23 cellular contexts compared by ENCODE assay signal in the genomic region with DNA sequence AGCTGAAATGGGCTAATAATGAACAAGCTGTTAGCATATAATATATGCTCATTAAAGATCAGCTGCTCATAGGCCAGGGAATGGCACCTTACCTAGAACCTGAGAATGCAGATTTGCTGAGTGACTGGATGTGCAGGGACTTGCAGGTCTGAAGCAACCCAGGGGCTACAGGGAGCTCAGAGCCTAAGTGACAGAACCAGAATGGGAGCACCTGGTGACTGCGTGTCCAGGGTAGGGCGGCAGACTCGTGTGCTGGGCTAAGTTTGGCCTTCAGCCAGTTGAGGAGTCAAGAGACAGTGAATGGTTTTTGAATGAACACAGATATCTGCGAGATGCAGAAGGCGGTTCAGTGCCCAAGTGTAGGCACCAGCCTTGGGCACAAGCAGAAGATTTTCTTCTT.
"Had no signal": no experiment of that assay in that cellular context is flagged by ENCODE, and none has a peak within 500 bp of the region (broad histone marks: within the 10 kb centered on the region; RNA-seq: fewer than 3 reads in every experiment).

No MANE protein-coding gene starts in this region.

- H3K4me3 Mint-ChIP-seq: activated B cell treated with CpG ODN at 0.5 μM for 24 hours; activated CD4-positive, alpha-beta T cell treated with anti-CD3 and anti-CD28 coated beads, Interleukin-2, amount 10 ng/mL, durations not matched to agents 24 days and 14 days; activated naive CD4-positive, alpha-beta T cell treated with anti-CD3 and anti-CD28 coated beads, Interleukin-2, amount 10 ng/mL, durations not matched to agents 7 days and 5 days; activated naive CD8-positive, alpha-beta T cell treated with anti-CD3 and anti-CD28 coated beads, Interleukin-2, amount 10 ng/mL, durations not matched to agents 7 days and 5 days; activated T-helper 17 cell treated with anti-CD3 and anti-CD28 coated beads, Interleukin-2, amount 50 U/mL, for 72 hours; T-helper 1 cell treated with Interleukin-12 subunit alpha and Interleukin-12 subunit beta and Interleukin-4 antibody, amounts not matched to agents 30 μg/mL and 1 μg/mL, for 36 hours had no signal

- H3K9me3 Mint-ChIP-seq: activated B cell treated with CpG ODN at 0.5 μM for 24 hours; activated CD4-positive, alpha-beta T cell treated with anti-CD3 and anti-CD28 coated beads, Interleukin-2, amount 10 ng/mL, durations not matched to agents 24 days and 14 days; activated naive CD4-positive, alpha-beta T cell treated with anti-CD3 and anti-CD28 coated beads, Interleukin-2, amount 10 ng/mL, durations not matched to agents 7 days and 5 days; activated naive CD8-positive, alpha-beta T cell treated with anti-CD3 and anti-CD28 coated beads, Interleukin-2, amount 10 ng/mL, durations not matched to agents 7 days and 5 days; activated T-helper 17 cell treated with anti-CD3 and anti-CD28 coated beads, Interleukin-2, amount 50 U/mL, for 72 hours; T-helper 1 cell treated with Interleukin-12 subunit alpha and Interleukin-12 subunit beta and Interleukin-4 antibody, amounts not matched to agents 30 μg/mL and 1 μg/mL, for 36 hours had no signal

- H3K9me3 ChIP-seq: adrenal gland had no signal

- H3K4me3 ChIP-seq: adrenal gland, PC-9 had no signal

- H3K27ac Mint-ChIP-seq: activated B cell treated with CpG ODN at 0.5 μM for 24 hours; activated CD4-positive, alpha-beta T cell treated with anti-CD3 and anti-CD28 coated beads, Interleukin-2, amount 10 ng/mL, durations not matched to agents 24 days and 14 days; activated naive CD4-positive, alpha-beta T cell treated with anti-CD3 and anti-CD28 coated beads, Interleukin-2, amount 10 ng/mL, durations not matched to agents 7 days and 5 days; activated naive CD8-positive, alpha-beta T cell treated with anti-CD3 and anti-CD28 coated beads, Interleukin-2, amount 10 ng/mL, durations not matched to agents 7 days and 5 days; activated T-helper 17 cell treated with anti-CD3 and anti-CD28 coated beads, Interleukin-2, amount 50 U/mL, for 72 hours; T-helper 1 cell treated with Interleukin-12 subunit alpha and Interleukin-12 subunit beta and Interleukin-4 antibody, amounts not matched to agents 30 μg/mL and 1 μg/mL, for 36 hours had no signal

- ATAC-seq: activated T-helper 17 cell treated with anti-CD3 and anti-CD28 coated beads, Interleukin-2, amount 50 U/mL, for 72 hours had no signal

- H3K27me3 ChIP-seq: adrenal gland had no signal

- DNase-seq: activated B cell treated with CpG ODN at 0.5 μM for 24 hours; activated CD4-positive, alpha-beta T cell treated with anti-CD3 and anti-CD28 coated beads for 1 hour; activated CD4-positive, alpha-beta T cell treated with anti-CD3 and anti-CD28 coated beads, Interleukin-2, amount 10 ng/mL, durations not matched to agents 24 days and 14 days; activated CD4-positive, alpha-beta T cell treated with anti-CD3 and anti-CD28 coated beads, Interleukin-2, amount 50 U/mL, for 48 hours; activated CD8-positive, alpha-beta memory T cell treated with anti-CD3 and anti-CD28 coated beads for 24 hours; activated gamma-delta T cell treated with Interleukin-2 at 50 U/mL for 16 hours; activated naive CD4-positive, alpha-beta T cell treated with anti-CD3 and anti-CD28 coated beads, Interleukin-2, amount 10 ng/mL, durations not matched to agents 7 days and 5 days; activated naive CD8-positive, alpha-beta T cell treated with anti-CD3 and anti-CD28 coated beads, Interleukin-2, amount 10 ng/mL, durations not matched to agents 7 days and 5 days; activated T-cell treated with anti-CD3 and anti-CD28 coated beads, Interleukin-2, amount 50 U/mL, for 48 hours; adrenal gland; anterior cingulate cortex; IMR-90; Kasumi-1; KBM-7; NCI-H1048; NCI-H1417 treated with DMSO at 0.1 percent for 48 hours; NCI-H1694; NCI-H2029 treated with DMSO at 0.1 percent for 48 hours; NCI-H510A treated with DMSO at 0.1 percent for 48 hours; PC-9; SHP77 treated with DMSO at 0.1 percent for 48 hours had no signal

- H3K36me3 ChIP-seq: adrenal gland had no signal

- H3K27me3 Mint-ChIP-seq: activated B cell treated with CpG ODN at 0.5 μM for 24 hours; activated CD4-positive, alpha-beta T cell treated with anti-CD3 and anti-CD28 coated beads, Interleukin-2, amount 10 ng/mL, durations not matched to agents 24 days and 14 days; activated naive CD4-positive, alpha-beta T cell treated with anti-CD3 and anti-CD28 coated beads, Interleukin-2, amount 10 ng/mL, durations not matched to agents 7 days and 5 days; activated naive CD8-positive, alpha-beta T cell treated with anti-CD3 and anti-CD28 coated beads, Interleukin-2, amount 10 ng/mL, durations not matched to agents 7 days and 5 days; activated T-helper 17 cell treated with anti-CD3 and anti-CD28 coated beads, Interleukin-2, amount 50 U/mL, for 72 hours had no signal

- H3K27ac ChIP-seq: adrenal gland, PC-9 had no signal
